In genomic region chr2:157938556-157938955, GRCh38 we compare ENCODE assay signal across 23 cellular contexts.
A peak's percentile ranks its signal among the peaks of the same experiment; 100 is the strongest.
DNase-seq lines count a peak whose midpoint lies in the region; TF ChIP-seq lines count a peak whose summit lies in the region.
"Had no signal": no experiment of that assay in that cellular context is flagged by ENCODE, and none has a peak within 500 bp of the region (broad histone marks: within the 10 kb centered on the region; RNA-seq: fewer than 3 reads in every experiment).

No MANE protein-coding gene starts in this region.

- DNase-seq in HuH-7 (ENCODE audit: low spot score) (peak; percentile 35), fibroblast of villous mesenchyme (ENCODE audit: low read depth) (peak; percentile 17), A172 (ENCODE audit: low spot score) (no peak), WERI-Rb-1 (no peak), D341Med (ENCODE audit: low spot score) (no peak)
- no peak for DNase-seq in activated T-helper 2 cell treated with anti-CD3 and anti-CD28 coated beads, Interferon-gamma antibody, Interleukin-2, Interleukin-4, amounts not matched to agents 10 μg/mL and 5 μg/mL and 100 μg/mL, durations not matched to agents 14 hours and 24 hours and 36 hours (ENCODE audit: low spot score)
- no peak for DNase-seq in activated CD4-positive, alpha-beta T cell treated with anti-CD3 and anti-CD28 coated beads for 48 hours
- DNase-seq: activated CD4-positive, alpha-beta T cell treated with anti-CD3 and anti-CD28 coated beads, Interleukin-2, amount 50 U/mL, for 1 hour; activated naive CD4-positive, alpha-beta T cell treated with anti-CD3 and anti-CD28 coated beads, Interleukin-2, amount 50 U/mL, for 16 hours; Calu3; foreskin fibroblast; KG1; lower lobe of right lung; NCI-H2171; NCI-H526; sigmoid colon; stomach; tibial artery had no signal

- peak overlapping the region; percentile 36 for H3K27ac ChIP-seq in mesodermal cell (ENCODE audit: low read depth, low read length, severe bottlenecking)
- H3K27ac ChIP-seq in WERI-Rb-1: no peak overlapping the region
- H3K27ac ChIP-seq: BLaER1 treated with 17β-estradiol and CSF1 and Interleukin-3, amounts not matched to agents 10 nM and 100 nM; lower lobe of right lung; neural progenitor cell; sigmoid colon; stomach; tibial artery; VCaP had no signal

- no peak overlapping the region for H3K4me3 Mint-ChIP-seq in activated T-helper 2 cell treated with anti-CD3 and anti-CD28 coated beads, Interferon-gamma antibody, Interleukin-2, Interleukin-4, amounts not matched to agents 10 μg/mL and 5 μg/mL and 100 μg/mL, durations not matched to agents 14 hours and 24 hours and 36 hours (ENCODE audit: low read depth)
- H3K4me3 Mint-ChIP-seq: neural progenitor cell; T-helper 1 cell treated with Interleukin-12 subunit alpha and Interleukin-12 subunit beta and Interleukin-4 antibody, amounts not matched to agents 30 μg/mL and 1 μg/mL, for 36 hours had no signal

- H3K27me3 ChIP-seq in WERI-Rb-1 (ENCODE audit: insufficient read depth, low read depth, severe bottlenecking): no peaks in the 10 kb centered on the region
- H3K27me3 ChIP-seq: BLaER1 treated with 17β-estradiol and CSF1 and Interleukin-3, amounts not matched to agents 10 nM and 100 nM; sigmoid colon; stomach; tibial artery had no signal

- TF ChIP-seq CTCF in fibroblast of villous mesenchyme (IDR thresholded peaks at IDR 0.05; ENCODE audit: insufficient read depth, low read depth, low read length): no peak
- no peak for TF ChIP-seq CTCF in WERI-Rb-1 (IDR thresholded peaks at IDR 0.05; ENCODE audit: low read depth, low read length)

- H3K27me3 Mint-ChIP-seq in activated T-helper 2 cell treated with anti-CD3 and anti-CD28 coated beads, Interferon-gamma antibody, Interleukin-2, Interleukin-4, amounts not matched to agents 10 μg/mL and 5 μg/mL and 100 μg/mL, durations not matched to agents 14 hours and 24 hours and 36 hours (ENCODE audit: low read depth): no peaks in the 10 kb centered on the region

- no peaks in the 10 kb centered on the region for H3K36me3 Mint-ChIP-seq in activated T-helper 2 cell treated with anti-CD3 and anti-CD28 coated beads, Interferon-gamma antibody, Interleukin-2, Interleukin-4, amounts not matched to agents 10 μg/mL and 5 μg/mL and 100 μg/mL, durations not matched to agents 14 hours and 24 hours and 36 hours (ENCODE audit: low read depth)
- H3K36me3 Mint-ChIP-seq: neural progenitor cell had no signal

- intact Hi-C loops in activated T-helper 2 cell treated with anti-CD3 and anti-CD28 coated beads, Interferon-gamma antibody, Interleukin-2, Interleukin-4, amounts not matched to agents 10 μg/mL and 5 μg/mL and 100 μg/mL, durations not matched to agents 14 hours and 24 hours and 36 hours (cut with micrococcal nuclease): loop anchor here (2.0 kb wide), 1 partner anchor 40 kb away; no protein-coding TSS in a partner anchor

- 89 to 94% methylated on average over 3 of the region's 3 CpGs for WGBS in mesodermal cell (ENCODE audit: insufficient coverage in 2 of 2), 2 experiments

- H3K36me3 ChIP-seq in mesodermal cell (ENCODE audit: control insufficient read depth, insufficient read depth, low read length) (no peaks in the 10 kb centered on the region), WERI-Rb-1 (no peaks in the 10 kb centered on the region)
- H3K36me3 ChIP-seq: BLaER1 treated with 17β-estradiol and CSF1 and Interleukin-3, amounts not matched to agents 10 nM and 100 nM; lower lobe of right lung; neural progenitor cell; sigmoid colon; stomach; tibial artery had no signal

- H3K9me3 ChIP-seq in mesodermal cell (ENCODE audit: control insufficient read depth, low read length): no peaks in the 10 kb centered on the region
- no peaks in the 10 kb centered on the region for H3K9me3 ChIP-seq in WERI-Rb-1 (ENCODE audit: severe bottlenecking)
- H3K9me3 ChIP-seq: BLaER1 treated with 17β-estradiol and CSF1 and Interleukin-3, amounts not matched to agents 10 nM and 100 nM; lower lobe of right lung; sigmoid colon; stomach; tibial artery had no signal

- peaks cover 29% of the 10 kb centered on the region for H3K4me1 ChIP-seq in mesodermal cell (ENCODE audit: control insufficient read depth, insufficient read depth, low read length, poor library complexity, severe bottlenecking)
- H3K4me1 ChIP-seq: BLaER1 treated with 17β-estradiol and CSF1 and Interleukin-3, amounts not matched to agents 10 nM and 100 nM; lower lobe of right lung; sigmoid colon; tibial artery had no signal

- H3K9me3 Mint-ChIP-seq in activated T-helper 2 cell treated with anti-CD3 and anti-CD28 coated beads, Interferon-gamma antibody, Interleukin-2, Interleukin-4, amounts not matched to agents 10 μg/mL and 5 μg/mL and 100 μg/mL, durations not matched to agents 14 hours and 24 hours and 36 hours: no peaks in the 10 kb centered on the region
- H3K9me3 Mint-ChIP-seq: T-helper 1 cell treated with Interleukin-12 subunit alpha and Interleukin-12 subunit beta and Interleukin-4 antibody, amounts not matched to agents 30 μg/mL and 1 μg/mL, for 36 hours had no signal

- H3K4me3 ChIP-seq in fibroblast of villous mesenchyme (ENCODE audit: low read depth, low read length): no peak overlapping the region
- no peak overlapping the region for H3K4me3 ChIP-seq in mesodermal cell (ENCODE audit: extremely low read depth, insufficient read depth, low read length, poor library complexity, severe bottlenecking)
- no peak overlapping the region for H3K4me3 ChIP-seq in WERI-Rb-1 (ENCODE audit: low read depth, low read length)
- H3K4me3 ChIP-seq: BLaER1 treated with 17β-estradiol and CSF1 and Interleukin-3, amounts not matched to agents 10 nM and 100 nM; lower lobe of right lung; neural progenitor cell; sigmoid colon; stomach; tibial artery had no signal

- peaks cover 3% of the 10 kb centered on the region for H3K4me1 Mint-ChIP-seq in activated T-helper 2 cell treated with anti-CD3 and anti-CD28 coated beads, Interferon-gamma antibody, Interleukin-2, Interleukin-4, amounts not matched to agents 10 μg/mL and 5 μg/mL and 100 μg/mL, durations not matched to agents 14 hours and 24 hours and 36 hours (ENCODE audit: low read depth)

- peak overlapping the region; percentile 51 for H3K27ac Mint-ChIP-seq in activated T-helper 2 cell treated with anti-CD3 and anti-CD28 coated beads, Interferon-gamma antibody, Interleukin-2, Interleukin-4, amounts not matched to agents 10 μg/mL and 5 μg/mL and 100 μg/mL, durations not matched to agents 14 hours and 24 hours and 36 hours
- H3K27ac Mint-ChIP-seq: neural progenitor cell; T-helper 1 cell treated with Interleukin-12 subunit alpha and Interleukin-12 subunit beta and Interleukin-4 antibody, amounts not matched to agents 30 μg/mL and 1 μg/mL, for 36 hours had no signal

Comparison
In these comparisons a context has a peak if more than half of its experiments do, and no peak if none do; other contexts are left out.
1. DNase-seq: peak in HuH-7 (single experiment) and fibroblast of villous mesenchyme (single experiment); none in activated T-helper 2 cell treated with anti-CD3 and anti-CD28 coated beads, Interferon-gamma antibody, Interleukin-2, Interleukin-4, amounts not matched to agents 10 μg/mL and 5 μg/mL and 100 μg/mL, durations not matched to agents 14 hours and 24 hours and 36 hours (single experiment), A172 (single experiment), WERI-Rb-1 (single experiment), activated CD4-positive, alpha-beta T cell treated with anti-CD3 and anti-CD28 coated beads for 48 hours (single experiment) and D341Med (single experiment).